ENCODE assay signal across 11 cellular contexts in genomic region chr14:77007975-77008421, GRCh38. TPM values are rescaled to one million over a fixed set of nuclear protein-coding genes. Genes with fewer than 3 reads are reported as not detected.
A peak's percentile ranks its signal among the peaks of the same experiment; 100 is the strongest.
DNase-seq lines count a peak whose midpoint lies in the region; ATAC-seq, FAIRE-seq and TF ChIP-seq lines count a peak whose summit lies in the region.
"Had no signal": no experiment of that assay in that cellular context is flagged by ENCODE, and none has a peak within 500 bp of the region (broad histone marks: within the 10 kb centered on the region; RNA-seq: fewer than 3 reads in every experiment).

No MANE protein-coding gene starts in this region.

- TF ChIP-seq POLR2A in vagina (IDR thresholded peaks at IDR 0.05), result no peak

- no peak overlapping the region for H2BK15ac ChIP-seq in mesendoderm (replicated peaks; ENCODE audit: low read depth)

- no peak overlapping the region for H4K8ac ChIP-seq in mesendoderm (ENCODE audit: low read depth, low read length)

- WGBS in mesendoderm (ENCODE audit: extremely low coverage, insufficient coverage, low lambda C conversion rate), result no CpG with 5 or more reads among the region's 3 CpGs

- H3K9me3 ChIP-seq in vagina, result no peaks in the 10 kb centered on the region

- H4K5ac ChIP-seq in mesendoderm (ENCODE audit: low read length), result no peak overlapping the region

- no peak overlapping the region for H3K27ac ChIP-seq in mesendoderm (ENCODE audit: low read depth, low read length)
- H3K27ac ChIP-seq in vagina, result peak overlapping the region; percentile 69

- no peak overlapping the region for H2BK5ac ChIP-seq in mesendoderm (ENCODE audit: low read length)

- ATAC-seq in GM19035 (IDR thresholded peaks at IDR 0.05; ENCODE audit: unreplicated experiment) (no peak), HG03039 (IDR thresholded peaks at IDR 0.05; ENCODE audit: unreplicated experiment) (no peak)
- ATAC-seq: stimulated activated naive CD8-positive, alpha-beta T cell treated with anti-CD3 and anti-CD28 coated beads, Interleukin-15, amount 100 ng/mL, for 72 hours had no signal

- H3K36me3 ChIP-seq in bronchial epithelial cell (ENCODE audit: control insufficient read depth, insufficient read depth, low read length) (no peaks in the 10 kb centered on the region), mesendoderm (ENCODE audit: control insufficient read depth, insufficient read depth, low read length) (no peaks in the 10 kb centered on the region), vagina (no peaks in the 10 kb centered on the region)

- intact Hi-C loops in vagina (cut with DNase I), result no loop called here

- H3K27me3 ChIP-seq in bronchial epithelial cell (ENCODE audit: control insufficient read depth, insufficient read depth, low read length) (no peaks in the 10 kb centered on the region), mesendoderm (ENCODE audit: insufficient read depth, low read length, poor library complexity) (no peaks in the 10 kb centered on the region), vagina (no peaks in the 10 kb centered on the region)

- no peak overlapping the region for H3K23ac ChIP-seq in mesendoderm (ENCODE audit: low read length)

- H3K9ac ChIP-seq in mesendoderm (ENCODE audit: low read length), result no peak overlapping the region

- no peaks in the 10 kb centered on the region for H3K79me1 ChIP-seq in mesendoderm (ENCODE audit: low read length)

- no peak overlapping the region for H3K18ac ChIP-seq in mesendoderm (ENCODE audit: low read length)

- FAIRE-seq in bronchial epithelial cell (lab: Jason Lieb, UNC), result no peak

- H2BK120ac ChIP-seq in mesendoderm (ENCODE audit: low read depth, low read length), result no peak overlapping the region

- TF ChIP-seq CTCF in bronchial epithelial cell (IDR thresholded peaks at IDR 0.05; ENCODE audit: insufficient read depth, low read length, severe bottlenecking) (no peak), vagina (IDR thresholded peaks at IDR 0.05) (no peak)

- H3K56ac ChIP-seq in mesendoderm (ENCODE audit: low read length), result peak overlapping the region; percentile 40

- H3K4me1 ChIP-seq in mesendoderm (ENCODE audit: control insufficient read depth, low read depth, low read length) (peaks cover 9% of the 10 kb centered on the region), vagina (peaks cover 44% of the 10 kb centered on the region)

- DNase-seq in SKM-1 treated with dmso at 0.1 percent for 144 hours (lab: John Stamatoyannopoulos, UW; ENCODE audit: unreplicated experiment), result peak; percentile 33
- no peak for DNase-seq in SKM-1 (lab: John Stamatoyannopoulos, UW; ENCODE audit: unreplicated experiment)
- DNase-seq in bronchial epithelial cell (ENCODE audit: low read depth), result peak; percentile 71
- DNase-seq in mesendoderm, result no peak
- DNase-seq in vagina (ENCODE audit: extremely low spot score in 2 of 2), result no peak
- DNase-seq in NCI-H2081 (lab: John Stamatoyannopoulos, UW), result no peak
- DNase-seq: activated CD4-positive, alpha-beta T cell treated with anti-CD3 and anti-CD28 coated beads, Interleukin-2, amount 50 U/mL, for 4 hours; OCI-M1; stimulated activated naive CD8-positive, alpha-beta T cell treated with anti-CD3 and anti-CD28 coated beads, Interleukin-15, amount 100 ng/mL, for 72 hours had no signal

- no peaks in the 10 kb centered on the region for H3K79me2 ChIP-seq in mesendoderm (ENCODE audit: control insufficient read depth, insufficient read depth, low read length)

- no peak overlapping the region for H3K4me2 ChIP-seq in mesendoderm (ENCODE audit: low read length)

- H3K4ac ChIP-seq in mesendoderm (ENCODE audit: low read depth, low read length), result no peak overlapping the region

- H3K4me3 ChIP-seq in bronchial epithelial cell (ENCODE audit: low read depth, low read length) (no peak overlapping the region), mesendoderm (ENCODE audit: low read length) (no peak overlapping the region), vagina (no peak overlapping the region)

- no peak overlapping the region for H2AK5ac ChIP-seq in mesendoderm (ENCODE audit: low read length)

RNA-seq across cellular contexts. Expression of gene IRF2BPL, which starts 20.5 kb away (rescaled TPM):
- 12.0 and 12.1 TPM in 2 replicates for total RNA-seq in bronchial epithelial cell
- 15.8 TPM for polyA plus RNA-seq in mesendoderm (2013, experiment 1 of 2)
- 15.9 TPM for polyA plus RNA-seq in mesendoderm (2013, experiment 2 of 2)
- total RNA-seq in vagina, result 51.1 TPM

Comparison
In these comparisons a context has a peak if more than half of its experiments do, and no peak if none do; other contexts are left out.
1. DNase-seq: peak in SKM-1 treated with dmso at 0.1 percent for 144 hours (single experiment) and bronchial epithelial cell (single experiment); none in SKM-1 (single experiment), mesendoderm (single experiment), vagina (0 of 2) and NCI-H2081 (0 of 2).